Comparison of ENCODE assay signal across 23 cellular contexts in genomic region chr3:123783050-123783724, GRCh38.
A peak's percentile ranks its signal among the peaks of the same experiment; 100 is the strongest.
DNase-seq lines count a peak whose midpoint lies in the region; ATAC-seq and TF ChIP-seq lines count a peak whose summit lies in the region.
"Had no signal": no experiment of that assay in that cellular context is flagged by ENCODE, and none has a peak within 500 bp of the region (broad histone marks: within the 10 kb centered on the region; RNA-seq: fewer than 3 reads in every experiment).

No MANE protein-coding gene starts in this region.

- H3K9me3 ChIP-seq in colonic mucosa (no peaks in the 10 kb centered on the region), mucosa of rectum (ENCODE audit: control insufficient read depth in 2 of 2, low read length in 2 of 2) (no peaks in the 10 kb centered on the region), transverse colon (no peaks in the 10 kb centered on the region)
- H3K9me3 ChIP-seq: ovary, upper lobe of right lung had no signal

- TF ChIP-seq CTCF in colonic mucosa (IDR thresholded peaks at IDR 0.05) (no peak), transverse colon (IDR thresholded peaks at IDR 0.05) (no peak)

- in situ Hi-C loops in transverse colon (cut with MboI; ENCODE audit: low pct_ligation_motif_present in 1 of 4, low pct_unique_long_range_greater_than_20kb in 1 of 4, low sequenced_read_pairs in 3 of 4) = no loop called here

- H3K27ac ChIP-seq in colonic mucosa (peak overlapping the region; percentile 79), mucosa of rectum (ENCODE audit: low read depth in 2 of 2, low read length in 2 of 2) (peak overlapping the region; percentile 83 to 88), transverse colon (peak overlapping the region; percentile 78 to 87 (median 82))
- H3K27ac ChIP-seq: ovary, upper lobe of right lung had no signal

- H3K4me3 ChIP-seq in colonic mucosa (no peak overlapping the region), mucosa of rectum (ENCODE audit: low read length in 2 of 2) (peak overlapping the region; percentile 10 to 59), transverse colon (peak overlapping the region in 1 of 4 donors; percentile 12)
- H3K4me3 ChIP-seq: ovary, skin epidermis, upper lobe of right lung had no signal

- no peaks in the 10 kb centered on the region for H3K27me3 ChIP-seq in colonic mucosa
- H3K27me3 ChIP-seq in mucosa of rectum (ENCODE audit: control insufficient read depth in 2 of 2, insufficient read depth in 2 of 2, low read length in 2 of 2) = no peaks in the 10 kb centered on the region
- no peaks in the 10 kb centered on the region for H3K27me3 ChIP-seq in transverse colon
- H3K27me3 ChIP-seq: ovary, upper lobe of right lung had no signal

- TF ChIP-seq EP300 in transverse colon (IDR thresholded peaks at IDR 0.05; ENCODE audit: low read depth) = no peak

- intact Hi-C loops in colonic mucosa (cut with DNase I) = no loop called here
- intact Hi-C loops in transverse colon (cut with DNase I; ENCODE audit: low total_unique reads) = no loop called here

- 26 to 31% methylated on average over 1 of the region's 1 CpG for WGBS in transverse colon (ENCODE audit: low coverage in 1 of 2), 2 donors

- H3K4me1 ChIP-seq in colonic mucosa (peaks cover 13% of the 10 kb centered on the region), mucosa of rectum (ENCODE audit: control insufficient read depth in 2 of 2, insufficient read depth in 2 of 2, low read length in 2 of 2) (peaks cover 15 to 59% of the 10 kb centered on the region in 2 donors), transverse colon (peaks cover 11 to 72% (median 44%) of the 10 kb centered on the region in 4 donors)

- no peak for ATAC-seq in GM18861 (IDR thresholded peaks at IDR 0.05; ENCODE audit: unreplicated experiment)
- ATAC-seq: stimulated activated naive CD8-positive, alpha-beta T cell treated with anti-CD3 and anti-CD28 coated beads, Interleukin-15, amount 100 ng/mL, for 72 hours; upper lobe of right lung had no signal

- TF ChIP-seq POLR2A in transverse colon (IDR thresholded peaks at IDR 0.05) = no peak

- DNase-seq in NCI-H82 (lab: John Stamatoyannopoulos, UW) (peak; percentile 19), NCI-H82 treated with DMSO at 0.1 percent for 48 hours (lab: John Stamatoyannopoulos, UW; ENCODE audit: unreplicated experiment) (no peak), colonic mucosa (no peak), transverse colon (no peak), HUDEP-2 (lab: John Stamatoyannopoulos, UW; ENCODE audit: unreplicated experiment in 76 of 76) (no peak)
- no peak for DNase-seq in activated CD4-positive, alpha-beta T cell treated with anti-CD3 and anti-CD28 coated beads, Interleukin-2, amount 50 U/mL, for 4 hours
- DNase-seq: activated B cell treated with CpG ODN at 0.5 μM for 24 hours; activated CD4-positive, alpha-beta memory T cell treated with anti-CD3 and anti-CD28 coated beads, Interleukin-2, amount 10 ng/mL, durations not matched to agents 7 days and 5 days; activated naive CD4-positive, alpha-beta T cell; activated T-cell treated with anti-CD3 and anti-CD28 coated beads, Interleukin-2, amount 50 U/mL, for 1 hour; amniotic stem cell; H9; hippocampal formation; naive B cell; NCI-H1436 treated with DMSO at 0.1 percent for 48 hours; NCI-H2171; ovary; stimulated activated CD4-positive, alpha-beta T cell treated with anti-CD3 and anti-CD28 coated beads, Interleukin-4, amount 100 ng/mL, for 24 hours; stimulated activated naive CD8-positive, alpha-beta T cell treated with anti-CD3 and anti-CD28 coated beads, Interleukin-15, amount 100 ng/mL, for 72 hours; upper lobe of right lung had no signal

- no peaks in the 10 kb centered on the region for H3K36me3 ChIP-seq in colonic mucosa
- H3K36me3 ChIP-seq in mucosa of rectum (ENCODE audit: control insufficient read depth in 2 of 2, insufficient read depth in 2 of 2, low read length in 2 of 2) = no peaks in the 10 kb centered on the region
- no peaks in the 10 kb centered on the region for H3K36me3 ChIP-seq in transverse colon
- H3K36me3 ChIP-seq: ovary, upper lobe of right lung had no signal

- H3K9ac ChIP-seq in colonic mucosa (ENCODE audit: low read depth in 2 of 2, low read length in 2 of 2) (no peak overlapping the region), mucosa of rectum (ENCODE audit: low read depth in 1 of 2, low read length in 2 of 2) (peak overlapping the region in 1 of 2 donors; percentile 26)
